10 cellular contexts compared by ENCODE assay signal in the genomic region with DNA sequence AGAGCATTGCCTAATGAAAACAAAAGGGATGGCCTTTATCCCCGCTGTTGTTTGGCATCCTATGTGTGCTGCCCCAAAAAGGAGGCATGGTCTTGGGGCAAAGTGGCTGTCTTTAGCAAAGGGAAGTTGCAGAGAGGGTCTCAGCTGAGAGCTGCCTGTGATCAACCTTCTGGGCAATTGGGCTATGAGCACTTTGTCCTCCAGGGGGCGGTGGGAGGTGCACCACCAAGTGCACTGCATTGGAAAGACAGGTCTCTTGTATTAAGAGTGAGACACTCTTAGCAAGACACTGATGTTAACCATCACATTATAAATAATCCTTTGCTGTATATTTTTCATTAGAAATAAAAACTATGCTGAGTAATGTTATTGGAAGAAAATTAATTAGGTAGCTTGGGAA.
DNase-seq lines count a peak whose midpoint lies in the region; ATAC-seq, FAIRE-seq and TF ChIP-seq lines count a peak whose summit lies in the region.
"Had no signal": no experiment of that assay in that cellular context is flagged by ENCODE, and none has a peak within 500 bp of the region (broad histone marks: within the 10 kb centered on the region; RNA-seq: fewer than 3 reads in every experiment).

No MANE protein-coding gene starts in this region.

- H2AFZ ChIP-seq in OCI-LY3 (ENCODE audit: low read depth, low read length) = no peak overlapping the region

- ATAC-seq in GM21515 (IDR thresholded peaks at IDR 0.05; ENCODE audit: unreplicated experiment) (no peak), GM21526 (IDR thresholded peaks at IDR 0.05; ENCODE audit: low FRiP score, unreplicated experiment) (no peak), HG03135 (IDR thresholded peaks at IDR 0.05; ENCODE audit: unreplicated experiment) (no peak)

- peak overlapping the region; percentile 18; the same call in 1 of the 2 replicates for H3K4me2 ChIP-seq in OCI-LY3 (ENCODE audit: low read length)

- H3K9me3 ChIP-seq in left ventricle myocardium inferior (replicated peaks) = no peaks in the 10 kb centered on the region
- no peaks in the 10 kb centered on the region for H3K9me3 ChIP-seq in right atrium auricular region
- H3K9me3 ChIP-seq in OCI-LY3 (ENCODE audit: insufficient read depth, low read length) = no peaks in the 10 kb centered on the region

- H4K20me1 ChIP-seq in OCI-LY3 (ENCODE audit: insufficient read depth, low read length) = no peaks in the 10 kb centered on the region

- no peaks in the 10 kb centered on the region for H3K27me3 ChIP-seq in left ventricle myocardium inferior (ENCODE audit: low read depth)
- H3K27me3 ChIP-seq in right atrium auricular region = no peaks in the 10 kb centered on the region
- H3K27me3 ChIP-seq in OCI-LY3 (ENCODE audit: low read depth, low read length) = no peaks in the 10 kb centered on the region

- H3K4me3 ChIP-seq in left ventricle myocardium inferior = no peak overlapping the region
- no peak overlapping the region for H3K4me3 ChIP-seq in right atrium auricular region
- no peak overlapping the region for H3K4me3 ChIP-seq in OCI-LY3 (ENCODE audit: low read length)
- H3K4me3 ChIP-seq in fibroblast of villous mesenchyme (ENCODE audit: low read depth, low read length) = no peak overlapping the region

- peak; percentile 55 for TF ChIP-seq CTCF in left ventricle myocardium inferior (IDR thresholded peaks at IDR 0.05; ENCODE audit: borderline replicate concordance)
- peak in 1 of 2 donors; percentile 58 for TF ChIP-seq CTCF in right atrium auricular region (IDR thresholded peaks at IDR 0.05)
- TF ChIP-seq CTCF in OCI-LY3 (IDR thresholded peaks at IDR 0.05; ENCODE audit: low read depth, low read length) = peak; percentile 71
- TF ChIP-seq CTCF in fibroblast of villous mesenchyme (IDR thresholded peaks at IDR 0.05; ENCODE audit: insufficient read depth, low read depth, low read length) = peak; percentile 33

- no peaks in the 10 kb centered on the region for H3K79me2 ChIP-seq in OCI-LY3 (ENCODE audit: low read length)

- H3K27ac ChIP-seq in left ventricle myocardium inferior (replicated peaks) (no peak overlapping the region), right atrium auricular region (no peak overlapping the region), OCI-LY3 (ENCODE audit: low read length) (no peak overlapping the region)

- H3K4me1 ChIP-seq in left ventricle myocardium inferior = no peaks in the 10 kb centered on the region
- H3K4me1 ChIP-seq in right atrium auricular region = no peaks in the 10 kb centered on the region
- no peaks in the 10 kb centered on the region for H3K4me1 ChIP-seq in OCI-LY3 (ENCODE audit: low read length)

- H3K36me3 ChIP-seq in left ventricle myocardium inferior (no peaks in the 10 kb centered on the region), right atrium auricular region (no peaks in the 10 kb centered on the region), OCI-LY3 (replicated peaks; ENCODE audit: low read depth, low read length) (no peaks in the 10 kb centered on the region)

- intact Hi-C loops in left ventricle myocardium inferior (cut with micrococcal nuclease) = no loop called here

- H3K9ac ChIP-seq in OCI-LY3 (ENCODE audit: low read length) = no peak overlapping the region

- FAIRE-seq in urothelium cell line (lab: Jason Lieb, UNC) = no peak
- FAIRE-seq: G401.6 had no signal

- DNase-seq in left ventricle myocardium inferior (no peak), right atrium auricular region (ENCODE audit: low spot score) (no peak), fibroblast of villous mesenchyme (ENCODE audit: low read depth) (no peak), urothelium cell line (ENCODE audit: low spot score) (peak; percentile 27)
- DNase-seq: activated effector memory CD4-positive, alpha-beta T cell treated with anti-CD3 and anti-CD28 coated beads, Interleukin-2, amount 50 U/mL, for 16 hours had no signal
